Comparison of ENCODE assay signal across 8 cellular contexts in genomic region chr20:20237093-20237959, GRCh38.
DNase-seq lines count a peak whose midpoint lies in the region; ATAC-seq and TF ChIP-seq lines count a peak whose summit lies in the region.

No MANE protein-coding gene starts in this region.

- no peak overlapping the region for H3K27ac ChIP-seq in ascending aorta
- H3K27ac ChIP-seq in iPS DF 6.9 (ENCODE audit: low read length): no peak overlapping the region

- intact Hi-C loops in Right ventricle myocardium inferior (cut with DNase I) (no loop called here), cardiac septum (cut with DNase I) (loop anchor here (1.0 kb wide), 1 partner anchor 153 kb away; no protein-coding TSS in a partner anchor), ascending aorta (cut with DNase I) (loop anchor here (1.0 to 5.0 kb wide), 2 partner anchors 100 to 153 kb away; no protein-coding TSS in a partner anchor)

- no peak for DNase-seq in Right ventricle myocardium inferior (ENCODE audit: missing footprints)
- no peak for DNase-seq in cardiac septum (ENCODE audit: low spot score)
- DNase-seq in NCI-H510A treated with DMSO at 0.1 percent for 48 hours (lab: John Stamatoyannopoulos, UW): peak; percentile 48
- peak in 1 of 2 donors; percentile 66 for DNase-seq in ascending aorta (ENCODE audit: low spot score in 2 of 2)
- peak; percentile 22 for DNase-seq in iPS DF 6.9 (ENCODE audit: low read depth, low spot score)
- DNase-seq in stimulated activated CD4-positive, alpha-beta T cell treated with anti-CD3 and anti-CD28 coated beads, Interleukin-2, amount 100 ng/mL, for 48 hours: peak; percentile 12 to 21

- TF ChIP-seq CTCF in ascending aorta (IDR thresholded peaks at IDR 0.05): peak; percentile 41 to 64 (median 58)

- ATAC-seq in Right ventricle myocardium inferior (peak; percentile 78), HG02798 (IDR thresholded peaks at IDR 0.05; ENCODE audit: poor library complexity, unreplicated experiment) (peak; percentile 74), HG02840 (IDR thresholded peaks at IDR 0.05; ENCODE audit: low FRiP score, unreplicated experiment) (no peak)

- H3K4me1 ChIP-seq in ascending aorta: no peaks in the 10 kb centered on the region
- H3K4me1 ChIP-seq in iPS DF 6.9 (ENCODE audit: control insufficient read depth, insufficient read depth, low read length): no peaks in the 10 kb centered on the region

- no CpG with 5 or more reads among the region's 11 CpGs for WGBS in iPS DF 6.9 (ENCODE audit: insufficient coverage, insufficient read length)

- H3K27me3 ChIP-seq in ascending aorta (no peaks in the 10 kb centered on the region), iPS DF 6.9 (ENCODE audit: control insufficient read depth, insufficient read depth, low read length) (no peaks in the 10 kb centered on the region)

- H3K36me3 ChIP-seq in ascending aorta (no peaks in the 10 kb centered on the region), iPS DF 6.9 (ENCODE audit: control insufficient read depth, insufficient read depth, low read length) (no peaks in the 10 kb centered on the region)

- H3K9me3 ChIP-seq in ascending aorta (no peaks in the 10 kb centered on the region), iPS DF 6.9 (ENCODE audit: control insufficient read depth, insufficient read depth, low read length) (no peaks in the 10 kb centered on the region)

- no peak overlapping the region for H3K4me3 ChIP-seq in ascending aorta
- no peak overlapping the region for H3K4me3 ChIP-seq in iPS DF 6.9 (ENCODE audit: low read length)

Comparison
In these comparisons a context has a peak if more than half of its experiments do, and no peak if none do; other contexts are left out.
1. DNase-seq: peak in NCI-H510A treated with DMSO at 0.1 percent for 48 hours (single experiment), iPS DF 6.9 (single experiment) and stimulated activated CD4-positive, alpha-beta T cell treated with anti-CD3 and anti-CD28 coated beads, Interleukin-2, amount 100 ng/mL, for 48 hours (2 of 2); none in Right ventricle myocardium inferior (single experiment) and cardiac septum (single experiment).